In genomic region chr15:45186771-45187577, GRCh38 we compare ENCODE assay signal across 8 cellular contexts. TPM values are rescaled to one million over a fixed set of nuclear protein-coding genes. Genes with fewer than 3 reads are reported as not detected.
DNase-seq lines count a peak whose midpoint lies in the region; ATAC-seq lines count a peak whose summit lies in the region.

No MANE protein-coding gene starts in this region.

- peak; percentile 9 for DNase-seq in myocyte (ENCODE audit: low read depth)
- DNase-seq in activated gamma-delta T cell treated with Interleukin-2 at 50 U/mL for 16 hours, result no peak
- no peak for DNase-seq in NCI-H2107 treated with DMSO at 0.1 percent for 48 hours (lab: John Stamatoyannopoulos, UW; ENCODE audit: unreplicated experiment)
- DNase-seq in ACHN, result no peak
- no peak for DNase-seq in RKO (ENCODE audit: low spot score)

- H3K36me3 ChIP-seq in ACC112 (ENCODE audit: insufficient read depth, low read length), result no peaks in the 10 kb centered on the region

- in situ Hi-C loops in ACHN (cut with HindIII; ENCODE audit: low pct_ligation_motif_present, low pct_unique_long_range_greater_than_20kb, low sequenced_read_pairs), result no loop called here

- ATAC-seq in HG02885 (IDR thresholded peaks at IDR 0.05; ENCODE audit: poor library complexity, unreplicated experiment), result peak; percentile 12

- H3K4me1 ChIP-seq in ACC112 (ENCODE audit: control insufficient read depth, insufficient read depth, low read length, unreplicated experiment), result peaks cover 5% of the 10 kb centered on the region

- no peak overlapping the region for H2AFZ ChIP-seq in ACC112 (ENCODE audit: low read length, unreplicated experiment)

- H3K27ac ChIP-seq in ACC112 (ENCODE audit: low read depth, low read length) (no peak overlapping the region), cingulate gyrus (ENCODE audit: low read depth, low read length) (peak overlapping the region; percentile 65)

- H3K27me3 ChIP-seq in ACC112 (ENCODE audit: insufficient read depth, low read length), result peaks cover 21% of the 10 kb centered on the region

- H3K4me3 ChIP-seq in ACC112 (ENCODE audit: low read depth, low read length), result peak overlapping the region; percentile 86; the same call in 1 of the 2 replicates

- H3K79me2 ChIP-seq in ACC112 (ENCODE audit: control insufficient read depth, insufficient read depth, low read length, unreplicated experiment), result no peaks in the 10 kb centered on the region

RNA-seq across cellular contexts. Expression of gene SHF, which starts 0.8 kb away (rescaled TPM):
- 104 and 161 TPM in 2 replicates for total RNA-seq in myocyte
- 47.7 TPM for polyA plus RNA-seq in myocyte (2012)

RNA-seq across cellular contexts. Expression of gene DUOX1, which starts 57.2 kb away (rescaled TPM):
- not detected in 2 replicates for total RNA-seq in myocyte
- 2.1 TPM for polyA plus RNA-seq in myocyte (2012)

RNA-seq across cellular contexts. Expression of gene DUOXA1, which starts 57.3 kb away (rescaled TPM):
- not detected in 2 replicates for total RNA-seq in myocyte
- polyA plus RNA-seq in myocyte (2012), result 0.20 TPM
